ENCODE assay signal across 1 cellular context in the genomic region with DNA sequence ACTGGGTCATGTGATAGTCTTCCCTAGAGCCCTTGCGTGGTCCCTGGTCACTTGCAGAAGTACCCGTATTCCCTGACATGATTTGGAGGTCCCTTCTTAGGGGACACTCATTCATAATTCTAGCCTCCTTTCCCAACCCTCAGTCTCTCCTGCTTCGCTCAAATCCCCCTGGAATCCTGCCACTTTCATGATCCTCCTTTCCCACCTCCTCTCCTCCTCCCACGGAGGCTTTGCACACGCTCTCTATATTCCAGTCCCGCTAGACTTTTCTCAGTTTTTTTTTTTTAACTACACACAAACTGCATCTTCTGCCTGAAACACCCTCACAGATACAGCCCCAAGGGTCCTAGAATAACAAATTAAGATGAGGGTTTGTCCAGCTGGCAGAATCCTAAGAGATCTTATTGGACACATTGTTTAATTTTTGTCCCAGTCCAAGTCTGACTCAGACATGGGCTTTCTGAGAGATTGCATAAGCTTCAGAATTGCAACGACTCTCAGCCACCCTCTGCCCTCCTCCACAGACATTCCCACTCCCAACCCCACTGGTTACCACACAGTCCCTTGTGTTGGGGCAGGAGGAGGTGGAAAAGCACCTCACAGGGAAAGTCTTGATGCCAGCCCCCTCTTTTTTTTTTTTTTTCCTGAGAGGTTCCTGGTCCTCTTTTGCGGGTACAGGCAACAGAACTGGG.
TF ChIP-seq lines count a peak whose summit lies in the region.

No MANE protein-coding gene starts in this region.

TF ChIP-seq in GM23338, 12 proteins besides CTCF, POLR2A, EP300 and RAD21 (continued from another document):
- TF ChIP-seq ZNF462 (CRISPR knock-in tag; IDR thresholded peaks at IDR 0.05) (no peak), CREB1 (CRISPR knock-in tag; IDR thresholded peaks at IDR 0.05; ENCODE audit: low read depth) (no peak), JUNB (IDR thresholded peaks at IDR 0.05; ENCODE audit: unreplicated experiment) (no peak)
- TF ChIP-seq, protein P1, sequence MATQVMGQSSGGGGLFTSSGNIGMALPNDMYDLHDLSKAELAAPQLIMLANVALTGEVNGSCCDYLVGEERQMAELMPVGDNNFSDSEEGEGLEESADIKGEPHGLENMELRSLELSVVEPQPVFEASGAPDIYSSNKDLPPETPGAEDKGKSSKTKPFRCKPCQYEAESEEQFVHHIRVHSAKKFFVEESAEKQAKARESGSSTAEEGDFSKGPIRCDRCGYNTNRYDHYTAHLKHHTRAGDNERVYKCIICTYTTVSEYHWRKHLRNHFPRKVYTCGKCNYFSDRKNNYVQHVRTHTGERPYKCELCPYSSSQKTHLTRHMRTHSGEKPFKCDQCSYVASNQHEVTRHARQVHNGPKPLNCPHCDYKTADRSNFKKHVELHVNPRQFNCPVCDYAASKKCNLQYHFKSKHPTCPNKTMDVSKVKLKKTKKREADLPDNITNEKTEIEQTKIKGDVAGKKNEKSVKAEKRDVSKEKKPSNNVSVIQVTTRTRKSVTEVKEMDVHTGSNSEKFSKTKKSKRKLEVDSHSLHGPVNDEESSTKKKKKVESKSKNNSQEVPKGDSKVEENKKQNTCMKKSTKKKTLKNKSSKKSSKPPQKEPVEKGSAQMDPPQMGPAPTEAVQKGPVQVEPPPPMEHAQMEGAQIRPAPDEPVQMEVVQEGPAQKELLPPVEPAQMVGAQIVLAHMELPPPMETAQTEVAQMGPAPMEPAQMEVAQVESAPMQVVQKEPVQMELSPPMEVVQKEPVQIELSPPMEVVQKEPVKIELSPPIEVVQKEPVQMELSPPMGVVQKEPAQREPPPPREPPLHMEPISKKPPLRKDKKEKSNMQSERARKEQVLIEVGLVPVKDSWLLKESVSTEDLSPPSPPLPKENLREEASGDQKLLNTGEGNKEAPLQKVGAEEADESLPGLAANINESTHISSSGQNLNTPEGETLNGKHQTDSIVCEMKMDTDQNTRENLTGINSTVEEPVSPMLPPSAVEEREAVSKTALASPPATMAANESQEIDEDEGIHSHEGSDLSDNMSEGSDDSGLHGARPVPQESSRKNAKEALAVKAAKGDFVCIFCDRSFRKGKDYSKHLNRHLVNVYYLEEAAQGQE (IDR thresholded peaks at IDR 0.05; ENCODE audit: unreplicated experiment): no peak
